ENCODE assay signal across 9 cellular contexts in the genomic region with DNA sequence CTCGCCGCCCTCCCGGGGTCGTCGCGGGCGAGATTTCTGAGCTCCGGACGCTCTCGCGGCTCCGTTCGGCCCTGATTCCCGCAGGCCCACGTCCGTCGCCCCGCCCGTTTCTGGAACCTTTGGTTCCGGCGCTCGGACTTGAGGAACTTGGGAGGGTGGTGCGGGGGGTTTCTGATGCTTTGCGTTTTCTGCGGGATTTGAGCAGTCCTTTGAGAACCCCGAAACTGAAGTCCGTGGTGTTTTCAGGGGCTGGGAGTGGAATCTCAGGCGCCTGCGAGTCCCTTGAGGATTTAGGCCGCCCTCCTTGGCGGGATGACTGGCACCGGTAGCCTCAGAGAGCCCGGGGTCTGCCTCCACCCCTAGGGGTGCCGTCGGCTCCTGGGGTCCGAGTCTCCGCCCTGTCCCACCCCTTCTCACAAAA. TPM values are rescaled to one million over a fixed set of nuclear protein-coding genes. Genes with fewer than 3 reads are reported as not detected.
DNase-seq lines count a peak whose midpoint lies in the region; ATAC-seq, FAIRE-seq and TF ChIP-seq lines count a peak whose summit lies in the region.
"Had no signal": no experiment of that assay in that cellular context is flagged by ENCODE, and none has a peak within 500 bp of the region (broad histone marks: within the 10 kb centered on the region; RNA-seq: fewer than 3 reads in every experiment).

No MANE protein-coding gene starts in this region.

- no TSS peak for BruUV-seq in endothelial cell of umbilical vein (replicated peaks; lab: Mats Ljungman, UMichigan)

- peak overlapping the region; percentile 6 for H3K9ac ChIP-seq in endothelial cell of umbilical vein (replicated peaks; ENCODE audit: extremely low read depth, insufficient read depth, low read length)

- no peak overlapping the region for H3K27ac ChIP-seq in CD4-positive, alpha-beta memory T cell (ENCODE audit: low read depth, low read length)
- H3K27ac ChIP-seq in endothelial cell of umbilical vein (ENCODE audit: insufficient read depth, low read depth, low read length) (no peak overlapping the region), SJCRH30 (no peak overlapping the region)

- FAIRE-seq in endothelial cell of umbilical vein (lab: Jason Lieb, UNC) (no peak), H54 (lab: Jason Lieb, UNC) (no peak)

- TF ChIP-seq CTCF in endothelial cell of umbilical vein (IDR thresholded peaks at IDR 0.05; ENCODE audit: extremely low read depth in 1 of 2, insufficient read depth in 1 of 2, low read depth in 1 of 2, low read length in 2 of 2), result no peak

- intact Hi-C loops in CD4-positive, alpha-beta memory T cell (cut with micrococcal nuclease), result no loop called here
- intact Hi-C loops in endothelial cell of umbilical vein (cut with micrococcal nuclease), result no loop called here

- peaks cover 0 to 1% (median 0%) of the 10 kb centered on the region in 8 donors for H3K9me3 Mint-ChIP-seq in CD4-positive, alpha-beta memory T cell
- H3K9me3 Mint-ChIP-seq in naive B cell, result peaks cover 0 to 14% (median 6%) of the 10 kb centered on the region in 7 donors

- POLR2A ChIA-PET in CD4-positive, alpha-beta memory T cell (lab: Charles Lee; ENCODE audit: partially characterized antibody), result interaction anchor here (1.8 kb wide), 1 partner anchor 154 kb away, joined by 4 read pairs; a partner anchor contains a TSS
- POLR2A ChIA-PET in endothelial cell of umbilical vein (lab: Charles Lee), result no interaction called here

- peak overlapping the region in 1 of 2 donors; percentile 31 for H3K4me3 ChIP-seq in CD4-positive, alpha-beta memory T cell (ENCODE audit: low read length in 2 of 2)
- H3K4me3 ChIP-seq in endothelial cell of umbilical vein (replicated peaks in 1 of 3; ENCODE audit: insufficient read depth in 1 of 3, low read depth in 1 of 3, low read length in 3 of 3), result peak overlapping the region in 1 of 3 experiments; percentile 23
- no peak overlapping the region for H3K4me3 ChIP-seq in SJCRH30

- CTCF ChIA-PET in CD4-positive, alpha-beta memory T cell (lab: Charles Lee; ENCODE audit: partially characterized antibody), result interaction anchor here (0.6 kb wide), 1 partner anchor 109 kb away, joined by 3 read pairs; no protein-coding TSS in a partner anchor
- CTCF ChIA-PET in endothelial cell of umbilical vein (lab: Charles Lee), result no interaction called here

- peaks cover 4% of the 10 kb centered on the region for H3K4me1 ChIP-seq in CD4-positive, alpha-beta memory T cell (ENCODE audit: insufficient read depth, low read length)
- H3K4me1 ChIP-seq in endothelial cell of umbilical vein (ENCODE audit: control insufficient read depth, extremely low read depth, insufficient read depth, low read length) (no peaks in the 10 kb centered on the region), SJCRH30 (no peaks in the 10 kb centered on the region)

- no peaks in the 10 kb centered on the region for H3K9me3 ChIP-seq in CD4-positive, alpha-beta memory T cell (ENCODE audit: control insufficient read depth in 1 of 2, low read length in 2 of 2)
- H3K9me3 ChIP-seq in endothelial cell of umbilical vein (replicated peaks; ENCODE audit: control insufficient read depth, insufficient read depth, low read length) (no peaks in the 10 kb centered on the region), SJCRH30 (replicated peaks) (0 out of 2 replicates have a peak, but pooled peaks cover 4% of the 10 kb centered on the region)

- H2AFZ ChIP-seq in endothelial cell of umbilical vein (ENCODE audit: low read depth, low read length), result peak overlapping the region; percentile 47

- peak overlapping the region in 7 of 8 donors; percentile 62 to 83 (median 78) for H3K4me3 Mint-ChIP-seq in CD4-positive, alpha-beta memory T cell
- peak overlapping the region; percentile 71 to 93 (median 83) for H3K4me3 Mint-ChIP-seq in naive B cell

- H3K27me3 ChIP-seq in CD4-positive, alpha-beta memory T cell (ENCODE audit: insufficient read depth, low read length), result no peaks in the 10 kb centered on the region
- peaks cover 3 to 11% of the 10 kb centered on the region in 2 experiments for H3K27me3 ChIP-seq in endothelial cell of umbilical vein (ENCODE audit: control insufficient read depth in 2 of 2, insufficient read depth in 2 of 2, low read length in 2 of 2)
- H3K27me3 ChIP-seq in SJCRH30, result no peaks in the 10 kb centered on the region

- peaks cover 0 to 6% (median 2%) of the 10 kb centered on the region in 4 donors for H3K4me1 Mint-ChIP-seq in CD4-positive, alpha-beta memory T cell
- H3K4me1 Mint-ChIP-seq in naive B cell, result peaks cover 9 to 20% (median 13%) of the 10 kb centered on the region in 3 donors

- H3K9me1 ChIP-seq in endothelial cell of umbilical vein (replicated peaks; ENCODE audit: control insufficient read depth, extremely low read depth, insufficient read depth, low read length), result no peaks in the 10 kb centered on the region

- dilution Hi-C loops in endothelial cell of umbilical vein (cut with MboI; ENCODE audit: extremely low pct_ligation_motif_present, low sequenced_read_pairs), result no loop called here

- TF ChIP-seq POLR2A in endothelial cell of umbilical vein (IDR thresholded peaks at IDR 0.05; ENCODE audit: low read depth, low read length), result no peak
- no peak for TF ChIP-seq POLR2A in H54 (IDR thresholded peaks at IDR 0.05; ENCODE audit: low read depth, low read length)

- H3K27ac Mint-ChIP-seq in CD4-positive, alpha-beta memory T cell, result peak overlapping the region in 3 of 7 donors; percentile 62 to 88 (median 85)
- peak overlapping the region in 4 of 6 donors; percentile 43 to 89 (median 75) for H3K27ac Mint-ChIP-seq in naive B cell

- ATAC-seq in naive B cell (ENCODE audit: low read depth in 2 of 2), result peak in 1 of 2 donors; percentile 15
- ATAC-seq in HG03108 (IDR thresholded peaks at IDR 0.05; ENCODE audit: unreplicated experiment), result no peak

- no peaks in the 10 kb centered on the region for H4K20me1 ChIP-seq in endothelial cell of umbilical vein (replicated peaks; ENCODE audit: control insufficient read depth, extremely low read depth, insufficient read depth, low read length)

- no peaks in the 10 kb centered on the region for H3K79me2 ChIP-seq in endothelial cell of umbilical vein (ENCODE audit: control insufficient read depth, insufficient read depth, low read length)

- DNase-seq in CD4-positive, alpha-beta memory T cell, result no peak
- DNase-seq in NCI-H774 (lab: John Stamatoyannopoulos, UW) (peak; percentile 26), endothelial cell of umbilical vein (ENCODE audit: low read depth, low spot score) (no peak), naive B cell (no peak), SJCRH30 (no peak), ureter (ENCODE audit: low spot score) (no peak), H54 (ENCODE audit: insufficient read length, low spot score) (no peak)

- peaks cover 8 to 14% of the 10 kb centered on the region in 2 donors for H3K27me3 Mint-ChIP-seq in CD4-positive, alpha-beta memory T cell
- peaks cover 0 to 47% (median 0%) of the 10 kb centered on the region in 3 donors for H3K27me3 Mint-ChIP-seq in naive B cell

- no peaks in the 10 kb centered on the region for H3K36me3 Mint-ChIP-seq in CD4-positive, alpha-beta memory T cell
- H3K36me3 Mint-ChIP-seq in naive B cell, result peaks cover 0 to 11% of the 10 kb centered on the region in 2 donors

- H3K4me2 ChIP-seq in endothelial cell of umbilical vein (ENCODE audit: insufficient read depth, low read length), result peak overlapping the region; percentile 49

- no peaks in the 10 kb centered on the region for H3K36me3 ChIP-seq in CD4-positive, alpha-beta memory T cell (ENCODE audit: insufficient read depth, low read length)
- H3K36me3 ChIP-seq in endothelial cell of umbilical vein (ENCODE audit: control insufficient read depth in 2 of 2, extremely low read depth in 1 of 2, insufficient read depth in 2 of 2, low read length in 2 of 2) (no peaks in the 10 kb centered on the region), SJCRH30 (no peaks in the 10 kb centered on the region)

TF ChIP-seq in endothelial cell of umbilical vein, 7 proteins besides CTCF, POLR2A, EP300 and RAD21:
- no peak for TF ChIP-seq GATA2 (IDR thresholded peaks at IDR 0.05; ENCODE audit: insufficient read depth, insufficient read length, low read depth, low read length)

RNA-seq across cellular contexts. Expression of a gene that starts 0.3 kb away (rescaled TPM):
- 1 to 10 TPM in 1 of 2 experiments, under 1 TPM in 1; 0.64 to 1.1 TPM for total RNA-seq in CD4-positive, alpha-beta memory T cell
- under 1 TPM in 1 of 2 donors, not detected in 1; 0.08 TPM for polyA plus RNA-seq in CD4-positive, alpha-beta memory T cell
- 0.44 TPM in 1 of 2 replicates, not detected in the other for total RNA-seq in endothelial cell of umbilical vein
- polyA plus RNA-seq in endothelial cell of umbilical vein, result not detected in 2 replicates
- polyA plus RNA-seq in endothelial cell of umbilical vein (2011; cell fraction: cytosol; rRNA removed), result not detected in 2 replicates
- polyA plus RNA-seq in endothelial cell of umbilical vein (2011; cell fraction: nucleus; rRNA removed), result 0.09 and 0.70 TPM in 2 replicates
- not detected in 2 replicates for polyA plus RNA-seq in endothelial cell of umbilical vein (2012)
- polyA minus RNA-seq in endothelial cell of umbilical vein, result not detected in 2 replicates
- not detected for polyA minus RNA-seq in endothelial cell of umbilical vein (2011; cell fraction: cytosol; rRNA and poly(A)+ RNA removed)
- polyA minus RNA-seq in endothelial cell of umbilical vein (2011; cell fraction: nucleus; rRNA and poly(A)+ RNA removed), result not detected in 2 replicates
- polyA plus RNA-seq in naive B cell (ENCODE audit: low read depth in 6 of 6), result 1 to 10 TPM in 5 of 6 donors, not detected in 1; 1.1 to 4.3 (median 1.2) TPM
- total RNA-seq in SJCRH30 (2014; rRNA removed; shearing (Covaris generic)), result not detected in 2 replicates
- total RNA-seq in ureter, result 30.1 TPM
- total RNA-seq: glomerular endothelial cell had no signal

RNA-seq across cellular contexts. Expression of a gene that starts 42.6 kb away (rescaled TPM):
- total RNA-seq in CD4-positive, alpha-beta memory T cell, result not detected
- polyA plus RNA-seq in CD4-positive, alpha-beta memory T cell, result not detected
- total RNA-seq in endothelial cell of umbilical vein (not detected in 2 replicates), ureter (not detected)
- polyA plus RNA-seq in endothelial cell of umbilical vein (not detected in 2 replicates), naive B cell (ENCODE audit: low read depth in 6 of 6) (not detected)
- not detected in 2 replicates for polyA plus RNA-seq in endothelial cell of umbilical vein (2011; cell fraction: cytosol; rRNA removed)
- not detected in 2 replicates for polyA plus RNA-seq in endothelial cell of umbilical vein (2011; cell fraction: nucleus; rRNA removed)
- not detected in 2 replicates for polyA plus RNA-seq in endothelial cell of umbilical vein (2012)
- polyA minus RNA-seq in endothelial cell of umbilical vein, result not detected in 2 replicates
- not detected for polyA minus RNA-seq in endothelial cell of umbilical vein (2011; cell fraction: cytosol; rRNA and poly(A)+ RNA removed)
- not detected in 2 replicates for polyA minus RNA-seq in endothelial cell of umbilical vein (2011; cell fraction: nucleus; rRNA and poly(A)+ RNA removed)
- 0.32 TPM in 1 of 2 replicates, not detected in the other for total RNA-seq in SJCRH30 (2014; rRNA removed; shearing (Covaris generic))
- total RNA-seq: glomerular endothelial cell had no signal

Comparison
In these comparisons a context has a peak if more than half of its experiments do, and no peak if none do; other contexts are left out.
1. RNA of a gene that starts 0.3 kb away (total RNA-seq): 30.1 TPM in ureter (single experiment); 0.64 to 1.1 TPM in CD4-positive, alpha-beta memory T cell, 0.44 TPM in endothelial cell of umbilical vein and not detected in SJCRH30; every median in the first group is over 10 times any median in the second.